ENCODE assay signal across 22 cellular contexts in genomic region chr14:100872241-100872640, GRCh38. TPM values are rescaled to one million over a fixed set of nuclear protein-coding genes. Genes with fewer than 3 reads are reported as not detected.
A peak's percentile ranks its signal among the peaks of the same experiment; 100 is the strongest.
DNase-seq lines count a peak whose midpoint lies in the region; ATAC-seq, FAIRE-seq and TF ChIP-seq lines count a peak whose summit lies in the region.
"Had no signal": no experiment of that assay in that cellular context is flagged by ENCODE, and none has a peak within 500 bp of the region (broad histone marks: within the 10 kb centered on the region; RNA-seq: fewer than 3 reads in every experiment).

No MANE protein-coding gene starts in this region.

- no peak for TF ChIP-seq POLR2A in A549 (IDR thresholded peaks at IDR 0.05; ENCODE audit: low read length)

- no peak for TF ChIP-seq RAD21 in A549 (conservative IDR thresholded peaks at IDR 0.05 in 1 of 2, IDR thresholded peaks at IDR 0.05 in 1 of 2)

- no peaks in the 10 kb centered on the region for H3K27me3 Mint-ChIP-seq in activated CD8-positive, alpha-beta T cell treated with anti-CD3 and anti-CD28 coated beads, Interleukin-2, amount 10 ng/mL, durations not matched to agents 7 days and 5 days (ENCODE audit: low read depth)

- DNase-seq in A549 (ENCODE audit: low read depth in 1 of 2, low spot score in 1 of 2): peak in 1 of 2 experiments; percentile 9
- peak; percentile 28 for DNase-seq in EH (ENCODE audit: low read depth)
- no peak for DNase-seq in activated CD8-positive, alpha-beta T cell treated with anti-CD3 and anti-CD28 coated beads, Interleukin-2, amount 10 ng/mL, durations not matched to agents 7 days and 5 days
- peak; percentile 35 to 51 for DNase-seq in foreskin fibroblast
- no peak for DNase-seq in MV-4-11 (lab: John Stamatoyannopoulos, UW)
- DNase-seq: activated CD4-positive, alpha-beta T cell treated with anti-CD3 and anti-CD28 coated beads for 48 hours; amniotic stem cell; colonic mucosa; MM.1S; NCI-H2029 treated with DMSO at 0.1 percent for 48 hours; NCI-H526; OCI-M1; retina; substantia nigra; T-helper 9 cell had no signal

- no peaks in the 10 kb centered on the region for H3K9me3 Mint-ChIP-seq in activated CD8-positive, alpha-beta T cell treated with anti-CD3 and anti-CD28 coated beads, Interleukin-2, amount 10 ng/mL, durations not matched to agents 7 days and 5 days (ENCODE audit: insufficient read depth)
- H3K9me3 Mint-ChIP-seq: nephron had no signal

- no peak overlapping the region for H3K27ac ChIP-seq in A549
- H3K27ac ChIP-seq: colonic mucosa had no signal

- POLR2A ChIA-PET in A549 (lab: Yijun Ruan, JAX): no interaction called here
- POLR2A ChIA-PET in activated CD8-positive, alpha-beta T cell treated with anti-CD3 and anti-CD28 coated beads, Interleukin-2, amount 10 ng/mL, durations not matched to agents 7 days and 5 days (lab: Charles Lee): no interaction called here

- H3K4me1 Mint-ChIP-seq in activated CD8-positive, alpha-beta T cell treated with anti-CD3 and anti-CD28 coated beads, Interleukin-2, amount 10 ng/mL, durations not matched to agents 7 days and 5 days (ENCODE audit: low read depth): no peaks in the 10 kb centered on the region
- H3K4me1 Mint-ChIP-seq: nephron had no signal

- TF ChIP-seq CTCF in A549 (IDR thresholded peaks at IDR 0.05): no peak
- no peak for TF ChIP-seq CTCF in foreskin fibroblast (IDR thresholded peaks at IDR 0.05; ENCODE audit: low read depth, low read length)

- H3K27ac Mint-ChIP-seq in activated CD8-positive, alpha-beta T cell treated with anti-CD3 and anti-CD28 coated beads, Interleukin-2, amount 10 ng/mL, durations not matched to agents 7 days and 5 days: no peak overlapping the region
- H3K27ac Mint-ChIP-seq: nephron had no signal

- no peak overlapping the region for H3K4me2 ChIP-seq in A549

- no peak overlapping the region for H3K4me3 Mint-ChIP-seq in activated CD8-positive, alpha-beta T cell treated with anti-CD3 and anti-CD28 coated beads, Interleukin-2, amount 10 ng/mL, durations not matched to agents 7 days and 5 days
- H3K4me3 Mint-ChIP-seq: nephron had no signal

- 75% methylated on average over 3 of the region's 3 CpGs for WGBS in A549 (ENCODE audit: missing lambda C conversion rate)

- H3K4me3 ChIP-seq in A549 (no peak overlapping the region), foreskin fibroblast (ENCODE audit: low read depth in 1 of 2, low read length in 2 of 2) (no peak overlapping the region)
- H3K4me3 ChIP-seq: colonic mucosa had no signal

- peak; percentile 10 to 40; a peak in 3 of 6 replicates for ATAC-seq in A549
- ATAC-seq in activated CD8-positive, alpha-beta T cell treated with anti-CD3 and anti-CD28 coated beads, Interleukin-2, amount 10 ng/mL, durations not matched to agents 7 days and 5 days: peak; percentile 40
- ATAC-seq in GM18873 (IDR thresholded peaks at IDR 0.05; ENCODE audit: low FRiP score, unreplicated experiment): no peak
- no peak for ATAC-seq in GM21367 (IDR thresholded peaks at IDR 0.05; ENCODE audit: unreplicated experiment)
- no peak for ATAC-seq in GM18502 (IDR thresholded peaks at IDR 0.05; ENCODE audit: poor library complexity, unreplicated experiment)

- no peak for FAIRE-seq in A549 (lab: Jason Lieb, UNC)
- FAIRE-seq: D721Med had no signal

- no peak for TF ChIP-seq EP300 in A549 (IDR thresholded peaks at IDR 0.05)

- H3K9me3 ChIP-seq in A549: no peaks in the 10 kb centered on the region
- H3K9me3 ChIP-seq: colonic mucosa had no signal

- CTCF ChIA-PET in A549 (lab: Yijun Ruan, JAX): interaction anchor here (1.3 to 1.6 kb wide), 4 partner anchors 16 to 755 kb away, joined by 3 to 4 read pairs (median 4); no protein-coding TSS in a partner anchor
- CTCF ChIA-PET in activated CD8-positive, alpha-beta T cell treated with anti-CD3 and anti-CD28 coated beads, Interleukin-2, amount 10 ng/mL, durations not matched to agents 7 days and 5 days (lab: Charles Lee): no interaction called here

- H3K36me3 Mint-ChIP-seq in activated CD8-positive, alpha-beta T cell treated with anti-CD3 and anti-CD28 coated beads, Interleukin-2, amount 10 ng/mL, durations not matched to agents 7 days and 5 days (ENCODE audit: low read depth): no peaks in the 10 kb centered on the region

- no peaks in the 10 kb centered on the region for H3K4me1 ChIP-seq in A549
- H3K4me1 ChIP-seq: colonic mucosa had no signal

TF ChIP-seq in A549, 52 proteins besides CTCF, POLR2A, EP300 and RAD21:
- TF ChIP-seq KDM1A (IDR thresholded peaks at IDR 0.05; ENCODE audit: low read depth) (no peak), HMGXB4 (CRISPR knock-in tag; IDR thresholded peaks at IDR 0.05; ENCODE audit: borderline replicate concordance) (no peak), USF2 (IDR thresholded peaks at IDR 0.05) (no peak), MYC (IDR thresholded peaks at IDR 0.05; ENCODE audit: borderline replicate concordance, low read length) (no peak), HOXA7 (CRISPR knock-in tag; IDR thresholded peaks at IDR 0.05) (no peak), CHD4 (IDR thresholded peaks at IDR 0.05; ENCODE audit: borderline replicate concordance) (no peak), HEYL (CRISPR knock-in tag; IDR thresholded peaks at IDR 0.05) (no peak), ZNF302 (CRISPR knock-in tag; IDR thresholded peaks at IDR 0.05) (no peak), CBX2 (IDR thresholded peaks at IDR 0.05; ENCODE audit: borderline replicate concordance, low read depth) (no peak), NR3C1 (IDR thresholded peaks at IDR 0.05) (no peak), KDM5A (IDR thresholded peaks at IDR 0.05) (no peak), JUNB (IDR thresholded peaks at IDR 0.05) (no peak), E2F6 (IDR thresholded peaks at IDR 0.05; ENCODE audit: borderline replicate concordance, low read depth) (no peak), ZSCAN20 (CRISPR knock-in tag; IDR thresholded peaks at IDR 0.05) (no peak), CEBPB (IDR thresholded peaks at IDR 0.05) (no peak), PHF8 (IDR thresholded peaks at IDR 0.05; ENCODE audit: borderline replicate concordance, low read depth) (no peak)

RNA-seq across cellular contexts. Expression of gene RTL1, which starts 31.3 kb away (rescaled TPM):
- 0.01 TPM in 1 of 2 replicates, not detected in the other for polyA plus RNA-seq in A549 (2011; rRNA removed)
- polyA plus RNA-seq in A549 (2012; cell fraction: cytosol; rRNA removed): 0.01 and 0.03 TPM in 2 replicates
- 0.01 and 0.02 TPM in 2 replicates for polyA plus RNA-seq in A549 (2012; cell fraction: nucleus; rRNA removed)
- polyA plus RNA-seq in A549 (2017; fragmentation: RNase III; extraction: RNeasy Plus Mini Kit Qiagen cat#74134 plus additional on column Dnase treatment): 0.01 to 0.03 TPM in 2 of 3 replicates, not detected in the other
- 0.08 TPM in 1 of 2 replicates, not detected in the other for polyA minus RNA-seq in A549 (2011; rRNA and poly(A)+ RNA removed)
- total RNA-seq in activated CD8-positive, alpha-beta T cell treated with anti-CD3 and anti-CD28 coated beads, Interleukin-2, amount 10 ng/mL, durations not matched to agents 7 days and 5 days: not detected
- total RNA-seq: colonic mucosa, lung microvascular endothelial cell, SK-MEL-5 had no signal

RNA-seq across cellular contexts. Expression of gene MEG3, which starts 46.3 kb away (rescaled TPM):
- polyA plus RNA-seq in A549 (2011; rRNA removed) (27.0 and 38.0 TPM in 2 replicates), A549 (2017; fragmentation: RNase III; extraction: RNeasy Plus Mini Kit Qiagen cat#74134 plus additional on column Dnase treatment) (56.7 to 66.4 TPM (median 57.8 TPM) in 3 replicates)
- 19.9 and 24.5 TPM in 2 replicates for polyA plus RNA-seq in A549 (2012; cell fraction: cytosol; rRNA removed)
- polyA plus RNA-seq in A549 (2012; cell fraction: nucleus; rRNA removed): 367 and 439 TPM in 2 replicates
- polyA minus RNA-seq in A549 (2011; rRNA and poly(A)+ RNA removed): 14.8 and 15.7 TPM in 2 replicates
- total RNA-seq in activated CD8-positive, alpha-beta T cell treated with anti-CD3 and anti-CD28 coated beads, Interleukin-2, amount 10 ng/mL, durations not matched to agents 7 days and 5 days: not detected
- total RNA-seq: SK-MEL-5 had no signal

Comparison
In these comparisons a context has a peak if more than half of its experiments do, and no peak if none do; other contexts are left out.
1. ATAC-seq: peak in A549 (2 of 2) and activated CD8-positive, alpha-beta T cell treated with anti-CD3 and anti-CD28 coated beads, Interleukin-2, amount 10 ng/mL, durations not matched to agents 7 days and 5 days (single experiment); none in GM18873 (single experiment), GM21367 (single experiment) and GM18502 (single experiment).
2. DNase-seq: peak in EH (single experiment) and foreskin fibroblast (2 of 2); none in activated CD8-positive, alpha-beta T cell treated with anti-CD3 and anti-CD28 coated beads, Interleukin-2, amount 10 ng/mL, durations not matched to agents 7 days and 5 days (single experiment) and MV-4-11 (single experiment).